In the genomic region with DNA sequence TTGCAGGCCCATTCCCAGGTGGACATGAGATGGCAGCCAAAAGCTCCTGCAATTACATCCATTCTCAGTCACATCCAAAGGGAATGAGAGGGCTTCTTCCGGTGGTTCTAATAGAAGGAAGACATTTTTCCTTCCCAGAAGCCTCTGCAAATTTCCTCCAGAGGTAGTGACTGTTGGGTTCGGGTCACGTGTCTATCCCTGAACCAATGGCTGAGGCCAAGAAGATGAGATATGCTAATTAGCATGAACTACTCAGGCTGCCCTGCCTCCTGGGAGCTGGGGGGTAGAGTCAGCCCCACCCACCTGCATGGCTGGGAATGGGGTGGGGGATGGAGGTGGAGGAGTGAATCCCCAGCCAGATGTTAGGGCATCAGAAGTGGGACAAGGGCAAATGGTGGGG, we compare ENCODE assay signal across 24 cellular contexts.
DNase-seq lines count a peak whose midpoint lies in the region; ATAC-seq, FAIRE-seq and TF ChIP-seq lines count a peak whose summit lies in the region.
"Had no signal": no experiment of that assay in that cellular context is flagged by ENCODE, and none has a peak within 500 bp of the region (broad histone marks: within the 10 kb centered on the region; RNA-seq: fewer than 3 reads in every experiment).

No MANE protein-coding gene starts in this region.

- H3K9me1 ChIP-seq in K562 (ENCODE audit: control insufficient read depth, insufficient read depth, low read length): no peaks in the 10 kb centered on the region

- H3K4me2 ChIP-seq in HCT116 (ENCODE audit: low read length) (no peak overlapping the region), K562 (ENCODE audit: insufficient read depth, low read length) (no peak overlapping the region)
- H3K4me2 ChIP-seq: A549; BLaER1 treated with 17β-estradiol and CSF1 and Interleukin-3, amounts not matched to agents 10 nM and 100 nM had no signal

- POLR2A ChIA-PET in HCT116 (lab: Charles Lee): interaction anchor here (0.6 kb wide), 1 partner anchor 226 kb away, joined by 4 read pairs; no protein-coding TSS in a partner anchor
- POLR2A ChIA-PET in K562 (lab: Yijun Ruan, JAX): interaction anchor here (0.6 to 1.7 kb wide), 3 partner anchors 10 to 736 kb away, joined by 3 to 13 read pairs (median 4); no protein-coding TSS in a partner anchor

- WGBS in K562 (ENCODE audit: insufficient coverage, low coverage, missing lambda C conversion rate): 35% methylated on average over 2 of the region's 3 CpGs

- H3K36me3 ChIP-seq in HCT116 (ENCODE audit: control insufficient read depth in 1 of 2, insufficient read depth in 2 of 2, low read length in 2 of 2) (no peaks in the 10 kb centered on the region), K562 (ENCODE audit: control insufficient read depth, insufficient read depth, low read length) (no peaks in the 10 kb centered on the region)
- H3K36me3 ChIP-seq: BLaER1 treated with 17β-estradiol and CSF1 and Interleukin-3, amounts not matched to agents 10 nM and 100 nM had no signal

- in situ Hi-C loops in K562 (cut with MboI): no loop called here

- no peak overlapping the region for H3K27ac ChIP-seq in HCT116 (ENCODE audit: low read depth, low read length)
- no peak overlapping the region for H3K27ac ChIP-seq in K562 (ENCODE audit: extremely low read depth, low read depth, low read length)
- H3K27ac ChIP-seq: 22Rv1; A549; BLaER1 treated with 17β-estradiol and CSF1 and Interleukin-3, amounts not matched to agents 10 nM and 100 nM; C4-2B had no signal

- no peak overlapping the region for H2AFZ ChIP-seq in HCT116 (ENCODE audit: low read depth, low read length, poor library complexity, severe bottlenecking)
- H2AFZ ChIP-seq in K562 (ENCODE audit: low read depth, low read length): peak overlapping the region; percentile 70

- TF ChIP-seq RAD21 in HCT116 (IDR thresholded peaks at IDR 0.05; ENCODE audit: low read depth) (no peak), K562 (CRISPR knock-in tag; conservative IDR thresholded peaks at IDR 0.05 in 1 of 2, IDR thresholded peaks at IDR 0.05 in 1 of 2) (no peak)

- peaks cover 36 to 40% of the 10 kb centered on the region in 2 donors for H3K4me1 Mint-ChIP-seq in effector memory CD8-positive, alpha-beta T cell (ENCODE audit: low read depth in 2 of 2)
- H3K4me1 Mint-ChIP-seq: B cell had no signal

- CTCF ChIA-PET in HCT116 (lab: Charles Lee) (no interaction called here), K562 (lab: Yijun Ruan, JAX; ENCODE audit: low intra/inter-chr PET ratio) (no interaction called here)

- no peak overlapping the region for H3K4me3 ChIP-seq in HCT116 (replicated peaks in 1 of 2; ENCODE audit: low read depth in 1 of 2, low read length in 2 of 2)
- no peak overlapping the region for H3K4me3 ChIP-seq in K562
- H3K4me3 ChIP-seq: A549; BLaER1 treated with 17β-estradiol and CSF1 and Interleukin-3, amounts not matched to agents 10 nM and 100 nM had no signal

- H3K9me3 ChIP-seq in HCT116 (ENCODE audit: control insufficient read depth in 1 of 2, insufficient read depth in 1 of 2, low read depth in 1 of 2, low read length in 2 of 2) (no peaks in the 10 kb centered on the region), K562 (replicated peaks; ENCODE audit: control insufficient read depth, insufficient read depth, low read depth, low read length) (no peaks in the 10 kb centered on the region)
- H3K9me3 ChIP-seq: A549, Caco-2 had no signal

- RAD21 ChIA-PET in HCT116 (lab: Charles Lee; ENCODE audit: low non-redundant PET in 1 of 2, low total read pairs in 2 of 2, uncharacterized antibody in 2 of 2, unreplicated experiment in 2 of 2): no interaction called here

- H3K9ac ChIP-seq in HCT116 (ENCODE audit: low read length) (no peak overlapping the region), K562 (ENCODE audit: insufficient read depth in 1 of 2, low read depth in 2 of 2, low read length in 2 of 2) (no peak overlapping the region)
- H3K9ac ChIP-seq: BLaER1 treated with 17β-estradiol and CSF1 and Interleukin-3, amounts not matched to agents 10 nM and 100 nM had no signal

- DNase-seq in NCI-H2171 treated with DMSO at 0.1 percent for 48 hours (lab: John Stamatoyannopoulos, UW) (peak; percentile 8), NCI-H2171 (lab: John Stamatoyannopoulos, UW) (no peak), HCT116 (ENCODE audit: low read depth, low spot score) (no peak), K562 (ENCODE audit: extremely low read depth in 1 of 4, low spot score in 3 of 4) (peak in 3 of 4 experiments; percentile 40 to 54 (median 41)), germinal center (ENCODE audit: low spot score) (no peak), RKO (ENCODE audit: low spot score) (no peak)
- no peak for DNase-seq in effector memory CD8-positive, alpha-beta T cell
- no peak for DNase-seq in stimulated activated CD4-positive, alpha-beta T cell treated with anti-CD3 and anti-CD28 coated beads, Interleukin-1b, Interleukin-23, amount 100 ng/mL, for 48 hours
- DNase-seq: AML-193; Caco-2; Calu3; CD4-positive, alpha-beta T cell; CD8-positive, alpha-beta T cell; DMS79 treated with DMSO at 0.1 percent for 48 hours; GF-D8 had no signal

- ATAC-seq in HCT116 (peak; percentile 57), K562 (peak; percentile 77)
- ATAC-seq in effector memory CD8-positive, alpha-beta T cell (replicated peaks): no peak
- ATAC-seq: A549; CD8-positive, alpha-beta T cell had no signal

- no peaks in the 10 kb centered on the region for H3K9me3 Mint-ChIP-seq in effector memory CD8-positive, alpha-beta T cell
- H3K9me3 Mint-ChIP-seq: CD4-positive, alpha-beta T cell; CD8-positive, alpha-beta T cell had no signal

- H3K79me2 ChIP-seq in HCT116 (ENCODE audit: insufficient read depth, low read length) (no peaks in the 10 kb centered on the region), K562 (ENCODE audit: control insufficient read depth, insufficient read depth, low read length) (no peaks in the 10 kb centered on the region)

- H3K27me3 Mint-ChIP-seq in effector memory CD8-positive, alpha-beta T cell: no peaks in the 10 kb centered on the region

- TF ChIP-seq POLR2A in HCT116 (IDR thresholded peaks at IDR 0.05; ENCODE audit: borderline replicate concordance, extremely low read depth, insufficient read depth, insufficient read length) (no peak), K562 (conservative IDR thresholded peaks at IDR 0.05) (no peak)

- no peak for TF ChIP-seq EP300 in K562 (IDR thresholded peaks at IDR 0.05; ENCODE audit: low read length)

- H4K20me1 ChIP-seq in HCT116 (ENCODE audit: insufficient read depth) (no peaks in the 10 kb centered on the region), K562 (replicated peaks; ENCODE audit: control insufficient read depth, insufficient read depth, low read length) (no peaks in the 10 kb centered on the region)
- H4K20me1 ChIP-seq: BLaER1 treated with 17β-estradiol and CSF1 and Interleukin-3, amounts not matched to agents 10 nM and 100 nM had no signal

- TF ChIP-seq CTCF in HCT116 (IDR thresholded peaks at IDR 0.05 in 2 of 3, conservative IDR thresholded peaks at IDR 0.05 in 1 of 3; ENCODE audit: borderline replicate concordance in 1 of 3, insufficient read depth in 1 of 3, low read depth in 2 of 3, low read length in 2 of 3) (no peak), K562 (IDR thresholded peaks at IDR 0.05 in 2 of 3, conservative IDR thresholded peaks at IDR 0.05 in 1 of 3; ENCODE audit: insufficient read depth in 2 of 3, low read depth in 1 of 3, low read length in 3 of 3) (no peak)

- H3K4me3 Mint-ChIP-seq in effector memory CD8-positive, alpha-beta T cell: peak overlapping the region in 1 of 2 donors; percentile 46
- H3K4me3 Mint-ChIP-seq: B cell; CD4-positive, alpha-beta T cell; CD8-positive, alpha-beta T cell had no signal

- peaks cover 15% of the 10 kb centered on the region for H3K36me3 Mint-ChIP-seq in effector memory CD8-positive, alpha-beta T cell (ENCODE audit: insufficient read depth)
- H3K36me3 Mint-ChIP-seq: CD8-positive, alpha-beta T cell had no signal

- intact Hi-C loops in HCT116 (cut with micrococcal nuclease) (no loop called here), K562 (cut with micrococcal nuclease) (no loop called here)

- no peaks in the 10 kb centered on the region for H3K9me2 ChIP-seq in HCT116 (ENCODE audit: insufficient read depth)

- H3K4me1 ChIP-seq in HCT116 (ENCODE audit: control insufficient read depth in 1 of 2, insufficient read depth in 2 of 2, low read length in 2 of 2) (peaks cover 5 to 8% of the 10 kb centered on the region in 2 experiments), K562 (replicated peaks in 1 of 2; ENCODE audit: control insufficient read depth in 2 of 2, insufficient read depth in 2 of 2, low read length in 2 of 2) (peaks cover 3 to 5% of the 10 kb centered on the region in 2 experiments; a peak in 3 of 5 replicates)

- BruUV-seq in HCT116 (replicated peaks; lab: Mats Ljungman, UMichigan) (no TSS peak), K562 (replicated peaks; lab: Mats Ljungman, UMichigan) (no TSS peak)

- H3K27ac Mint-ChIP-seq in effector memory CD8-positive, alpha-beta T cell: peak overlapping the region; percentile 91 to 94
- H3K27ac Mint-ChIP-seq: B cell; CD4-positive, alpha-beta T cell; CD8-positive, alpha-beta T cell had no signal

- H3K27me3 ChIP-seq in HCT116 (ENCODE audit: insufficient read depth, low read length) (no peaks in the 10 kb centered on the region), K562 (ENCODE audit: control insufficient read depth in 2 of 2, insufficient read depth in 2 of 2, low read length in 2 of 2) (no peaks in the 10 kb centered on the region)
- H3K27me3 ChIP-seq: BLaER1 treated with 17β-estradiol and CSF1 and Interleukin-3, amounts not matched to agents 10 nM and 100 nM had no signal

- no peak for FAIRE-seq in K562 (lab: Jason Lieb, UNC)
- FAIRE-seq: A549, D721Med, G401.6, GM12891, GM19239 had no signal

TF ChIP-seq in HCT116, 20 proteins besides CTCF, POLR2A, EP300 and RAD21 (continues in another document):
- TF ChIP-seq, protein P1, sequence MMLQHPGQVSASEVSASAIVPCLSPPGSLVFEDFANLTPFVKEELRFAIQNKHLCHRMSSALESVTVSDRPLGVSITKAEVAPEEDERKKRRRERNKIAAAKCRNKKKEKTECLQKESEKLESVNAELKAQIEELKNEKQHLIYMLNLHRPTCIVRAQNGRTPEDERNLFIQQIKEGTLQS (IDR thresholded peaks at IDR 0.05): no peak
- no peak for TF ChIP-seq JUND (IDR thresholded peaks at IDR 0.05)
- no peak for TF ChIP-seq ZFX (IDR thresholded peaks at IDR 0.05)
- TF ChIP-seq EZH2phosphoT487 (IDR thresholded peaks at IDR 0.05; ENCODE audit: borderline replicate concordance): no peak
- no peak for TF ChIP-seq ZNF274 (IDR thresholded peaks at IDR 0.05; ENCODE audit: low read depth, low read length)

TF ChIP-seq in K562, 482 proteins besides CTCF, POLR2A, EP300 and RAD21 (continues in another document):
- TF ChIP-seq ZNF143 (CRISPR knock-in tag; IDR thresholded peaks at IDR 0.05) (peak; percentile 31; the same call in 1 of the 2 replicates), CBFA2T2 (conservative IDR thresholded peaks at IDR 0.05) (peak; percentile 27; the same call in 1 of the 2 replicates), RAD51 (IDR thresholded peaks at IDR 0.05; ENCODE audit: borderline replicate concordance, low read depth) (peak; percentile 82), CBFB (CRISPR knock-in tag; IDR thresholded peaks at IDR 0.05) (no peak), ZKSCAN3 (CRISPR knock-in tag; IDR thresholded peaks at IDR 0.05) (no peak)

Comparison
In these comparisons a context has a peak if more than half of its experiments do, and no peak if none do; other contexts are left out.
1. DNase-seq: peak in NCI-H2171 treated with DMSO at 0.1 percent for 48 hours (single experiment) and K562 (3 of 4); none in NCI-H2171 (single experiment), HCT116 (single experiment), effector memory CD8-positive, alpha-beta T cell (0 of 3), germinal center (single experiment), RKO (single experiment) and stimulated activated CD4-positive, alpha-beta T cell treated with anti-CD3 and anti-CD28 coated beads, Interleukin-1b, Interleukin-23, amount 100 ng/mL, for 48 hours (single experiment).